Comparison of ENCODE assay signal across 9 cellular contexts in the genomic region with DNA sequence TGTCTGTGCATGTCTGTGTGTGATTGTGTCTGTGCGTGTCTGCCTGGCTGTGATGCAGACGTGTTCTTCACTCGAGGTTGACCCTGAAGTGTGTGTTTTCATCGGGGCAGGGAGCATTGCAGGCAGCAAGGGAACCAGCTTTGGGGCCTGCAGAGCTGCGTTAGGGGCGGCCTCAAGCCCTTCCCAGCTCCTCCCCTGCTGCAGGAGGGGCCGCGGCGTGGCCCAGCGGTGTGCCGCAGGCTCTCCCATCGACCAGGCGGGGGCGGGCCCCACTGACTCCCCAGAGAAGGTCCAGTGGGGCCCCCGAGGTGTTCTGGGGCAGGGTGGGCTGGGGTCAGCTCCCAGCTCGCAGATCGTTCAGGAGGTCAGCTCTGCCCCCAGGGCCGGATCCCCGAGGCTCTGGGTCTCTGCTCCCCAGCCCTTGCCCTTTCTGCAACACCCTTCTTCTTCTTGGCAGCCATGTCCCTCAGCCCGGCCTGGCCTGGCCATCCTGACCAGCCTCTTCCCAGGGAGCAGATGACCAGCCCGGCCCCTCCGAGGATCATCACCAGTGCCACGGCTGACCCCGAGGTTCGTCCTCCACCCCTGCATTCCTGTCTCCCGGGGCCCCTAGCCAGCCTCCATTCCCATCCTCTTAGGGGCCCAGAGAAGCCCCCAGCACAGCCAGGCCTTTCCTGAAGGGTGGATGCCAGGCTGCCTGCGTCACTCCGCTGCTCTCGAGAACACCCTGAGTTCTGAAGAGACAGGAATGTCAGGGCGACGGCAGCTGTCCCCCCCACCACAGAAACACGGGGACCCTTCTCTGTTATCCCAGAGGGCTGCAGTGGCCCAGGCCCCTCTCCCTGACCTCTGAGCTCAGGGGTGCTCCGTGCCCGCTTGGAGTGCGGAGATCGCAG. TPM values are rescaled to one million over a fixed set of nuclear protein-coding genes. Genes with fewer than 3 reads are reported as not detected.
DNase-seq lines count a peak whose midpoint lies in the region; ATAC-seq, FAIRE-seq and TF ChIP-seq lines count a peak whose summit lies in the region.
"Had no signal": no experiment of that assay in that cellular context is flagged by ENCODE, and none has a peak within 500 bp of the region (broad histone marks: within the 10 kb centered on the region; RNA-seq: fewer than 3 reads in every experiment).

No MANE protein-coding gene starts in this region.

- H3K4me1 Mint-ChIP-seq in activated T-helper 17 cell treated with anti-CD3 and anti-CD28 coated beads, Interleukin-2, amount 50 U/mL, for 72 hours: no peaks in the 10 kb centered on the region

- intact Hi-C loops in left lung (cut with DNase I): no loop called here

- no peak for TF ChIP-seq CTCF in left lung (IDR thresholded peaks at IDR 0.05)

- H3K9me3 Mint-ChIP-seq in activated T-helper 17 cell treated with anti-CD3 and anti-CD28 coated beads, Interleukin-2, amount 50 U/mL, for 72 hours: no peaks in the 10 kb centered on the region

- peaks cover 0 to 5% of the 10 kb centered on the region in 2 donors for H3K4me1 ChIP-seq in left lung

- H3K36me3 Mint-ChIP-seq in activated T-helper 17 cell treated with anti-CD3 and anti-CD28 coated beads, Interleukin-2, amount 50 U/mL, for 72 hours (ENCODE audit: low read depth): no peaks in the 10 kb centered on the region

- no peak overlapping the region for H3K4me3 Mint-ChIP-seq in activated T-helper 17 cell treated with anti-CD3 and anti-CD28 coated beads, Interleukin-2, amount 50 U/mL, for 72 hours

- H3K9me3 ChIP-seq in left lung: no peaks in the 10 kb centered on the region

- no peaks in the 10 kb centered on the region for H3K27me3 Mint-ChIP-seq in activated T-helper 17 cell treated with anti-CD3 and anti-CD28 coated beads, Interleukin-2, amount 50 U/mL, for 72 hours

- no peak overlapping the region for H3K27ac ChIP-seq in left lung

- ATAC-seq in activated T-helper 17 cell treated with anti-CD3 and anti-CD28 coated beads, Interleukin-2, amount 50 U/mL, for 72 hours (replicated peaks): peak; percentile 43
- ATAC-seq in left lung (peak; percentile 80), HG03280 (IDR thresholded peaks at IDR 0.05; ENCODE audit: unreplicated experiment) (no peak)

- H3K27ac Mint-ChIP-seq in activated T-helper 17 cell treated with anti-CD3 and anti-CD28 coated beads, Interleukin-2, amount 50 U/mL, for 72 hours: no peak overlapping the region

- no peak for FAIRE-seq in H54 (lab: Jason Lieb, UNC)

- H3K36me3 ChIP-seq in left lung: no peaks in the 10 kb centered on the region

- H3K27me3 ChIP-seq in left lung: peaks cover 0 to 28% of the 10 kb centered on the region in 2 donors

- TF ChIP-seq POLR2A in H54 (IDR thresholded peaks at IDR 0.05; ENCODE audit: low read depth, low read length): no peak

- peak; percentile 24 for DNase-seq in stimulated activated CD4-positive, alpha-beta T cell treated with anti-CD3 and anti-CD28 coated beads, Interleukin-15, amount 100 ng/mL, for 24 hours
- no peak for DNase-seq in stimulated activated CD4-positive, alpha-beta T cell treated with anti-CD3 and anti-CD28 coated beads, Interleukin-4, amount 100 ng/mL, for 4 hours
- peak in 1 of 2 donors; percentile 80 for DNase-seq in left lung
- DNase-seq in H54 (ENCODE audit: insufficient read length, low spot score): no peak
- DNase-seq in stimulated activated CD4-positive, alpha-beta T cell treated with anti-CD3 and anti-CD28 coated beads, Interleukin-1b, Interleukin-23, amount 100 ng/mL, for 48 hours: no peak
- no peak for DNase-seq in mucosa of gallbladder (ENCODE audit: low spot score)
- DNase-seq: activated CD4-positive, alpha-beta T cell treated with anti-CD3 and anti-CD28 coated beads, Interleukin-2, amount 50 U/mL, for 1 hour had no signal

- peak overlapping the region in 1 of 2 donors; percentile 1 for H3K4me3 ChIP-seq in left lung

RNA-seq across cellular contexts. Expression of gene KLHL30, which starts 11.1 kb away (rescaled TPM):
- total RNA-seq in activated T-helper 17 cell treated with anti-CD3 and anti-CD28 coated beads, Interleukin-2, amount 50 U/mL, for 72 hours: not detected
- total RNA-seq in left lung: 1 to 10 TPM in 1 of 2 donors, under 1 TPM in 1; 0.96 to 1.0 TPM
- total RNA-seq in mucosa of gallbladder: 2.0 TPM

RNA-seq across cellular contexts. Expression of gene ESPNL, which starts 27.3 kb away (rescaled TPM):
- 1 to 10 TPM in 1 of 2 donors, under 1 TPM in 1; 0.39 to 1.0 TPM for total RNA-seq in activated T-helper 17 cell treated with anti-CD3 and anti-CD28 coated beads, Interleukin-2, amount 50 U/mL, for 72 hours
- total RNA-seq in left lung (under 1 TPM; 0.55 to 0.67 TPM), mucosa of gallbladder (0.49 TPM)

RNA-seq across cellular contexts. Expression of gene ERFE, which starts 31.4 kb away (rescaled TPM):
- not detected for total RNA-seq in activated T-helper 17 cell treated with anti-CD3 and anti-CD28 coated beads, Interleukin-2, amount 50 U/mL, for 72 hours
- total RNA-seq in left lung (1 to 10 TPM in 1 of 2 donors, under 1 TPM in 1; 0.68 to 1.4 TPM), mucosa of gallbladder (0.35 TPM)
